8 cellular contexts compared by ENCODE assay signal in the genomic region with DNA sequence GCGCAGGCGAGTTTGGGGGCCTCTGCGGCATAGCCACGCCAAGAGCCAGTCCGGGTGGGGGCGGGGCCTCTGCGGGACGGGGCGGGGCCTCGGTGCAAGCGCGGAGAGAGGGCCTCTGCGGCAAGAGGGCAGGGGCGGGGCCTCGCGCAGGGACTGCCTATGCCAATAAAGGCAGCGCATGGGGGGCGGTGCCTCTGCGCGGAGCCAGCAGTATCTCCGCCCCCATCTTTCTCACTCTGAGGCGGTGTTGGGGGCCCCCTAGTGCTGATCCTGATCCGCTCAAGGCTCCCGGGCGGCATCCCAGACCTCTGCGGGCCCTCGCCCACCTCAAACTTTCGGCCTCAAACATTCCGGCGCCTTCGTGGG. TPM values are rescaled to one million over a fixed set of nuclear protein-coding genes. Genes with fewer than 3 reads are reported as not detected.
A peak's percentile ranks its signal among the peaks of the same experiment; 100 is the strongest.
DNase-seq lines count a peak whose midpoint lies in the region; ATAC-seq and TF ChIP-seq lines count a peak whose summit lies in the region.

No MANE protein-coding gene starts in this region.

- H3K27me3 ChIP-seq in HCT116 (ENCODE audit: insufficient read depth, low read length) (no peaks in the 10 kb centered on the region), RWPE2 (ENCODE audit: insufficient read depth, poor library complexity, severe bottlenecking) (peaks cover 20% of the 10 kb centered on the region)

- no TSS peak for BruUV-seq in HCT116 (replicated peaks; lab: Mats Ljungman, UMichigan)

- H3K9me2 ChIP-seq in HCT116 (ENCODE audit: insufficient read depth) = no peaks in the 10 kb centered on the region

- no peak for TF ChIP-seq POLR2A in HCT116 (IDR thresholded peaks at IDR 0.05; ENCODE audit: borderline replicate concordance, extremely low read depth, insufficient read depth, insufficient read length)

- CTCF ChIA-PET in HCT116 (lab: Charles Lee) = no interaction called here

- no peak overlapping the region for H3K4me3 Mint-ChIP-seq in glutamatergic neuron (ENCODE audit: unreplicated experiment)

- TF ChIP-seq RAD21 in HCT116 (IDR thresholded peaks at IDR 0.05; ENCODE audit: low read depth) = peak; percentile 95

- POLR2A ChIA-PET in HCT116 (lab: Charles Lee) = no interaction called here

- RAD21 ChIA-PET in HCT116 (lab: Charles Lee; ENCODE audit: low non-redundant PET in 1 of 2, low total read pairs in 2 of 2, uncharacterized antibody in 2 of 2, unreplicated experiment in 2 of 2) = no interaction called here

- intact Hi-C loops in HCT116 (cut with micrococcal nuclease) = loop anchor here (1.0 kb wide), 2 partner anchors 45 to 203 kb away; partner anchors contain the start of gene CLTB

- peak overlapping the region; percentile 74 for H2AFZ ChIP-seq in HCT116 (ENCODE audit: low read depth, low read length, poor library complexity, severe bottlenecking)

- H3K9ac ChIP-seq in HCT116 (ENCODE audit: low read length) = no peak overlapping the region

- peaks cover 8% of the 10 kb centered on the region for H3K4me1 Mint-ChIP-seq in glutamatergic neuron (ENCODE audit: low read depth, unreplicated experiment)

- H3K4me2 ChIP-seq in HCT116 (ENCODE audit: low read length) = peak overlapping the region; percentile 71

- H3K36me3 ChIP-seq in HCT116 (ENCODE audit: control insufficient read depth in 1 of 2, insufficient read depth in 2 of 2, low read length in 2 of 2) (no peaks in the 10 kb centered on the region), RWPE2 (ENCODE audit: low read depth) (no peaks in the 10 kb centered on the region)

- H3K36me3 Mint-ChIP-seq in glutamatergic neuron (ENCODE audit: unreplicated experiment) = no peaks in the 10 kb centered on the region

- ATAC-seq in HCT116 = peak; percentile 99
- ATAC-seq in RWPE2 (ENCODE audit: low read depth) = peak; percentile 91
- ATAC-seq in HG03039 (IDR thresholded peaks at IDR 0.05; ENCODE audit: unreplicated experiment) = no peak
- no peak for ATAC-seq in HG03520 (IDR thresholded peaks at IDR 0.05; ENCODE audit: unreplicated experiment)

- H3K9me3 Mint-ChIP-seq in glutamatergic neuron (ENCODE audit: unreplicated experiment) = peaks cover 4% of the 10 kb centered on the region

- TF ChIP-seq CTCF in HCT116 (IDR thresholded peaks at IDR 0.05 in 2 of 3, conservative IDR thresholded peaks at IDR 0.05 in 1 of 3; ENCODE audit: borderline replicate concordance in 1 of 3, insufficient read depth in 1 of 3, low read depth in 2 of 3, low read length in 2 of 3) (peak; percentile 58 to 81 (median 70)), RWPE2 (IDR thresholded peaks at IDR 0.05; ENCODE audit: poor library complexity, severe bottlenecking) (peak; percentile 90), glutamatergic neuron (IDR thresholded peaks at IDR 0.05; ENCODE audit: partially characterized antibody, unreplicated experiment) (no peak)

- DNase-seq in Daoy (ENCODE audit: low read depth) = peak; percentile 95
- DNase-seq in HCT116 (ENCODE audit: low read depth, low spot score) = peak; percentile 79
- DNase-seq in RWPE2 (ENCODE audit: low spot score) = peak; percentile 98
- DNase-seq in activated naive CD4-positive, alpha-beta T cell treated with Interleukin-2 at 50 U/mL for 16 hours = peak; percentile 79
- DNase-seq in glutamatergic neuron = peak; percentile 90
- peak; percentile 74 for DNase-seq in renal cortical epithelial cell (ENCODE audit: low read depth)

- peak overlapping the region; percentile 30 to 37 for H3K4me3 ChIP-seq in HCT116 (replicated peaks in 1 of 2; ENCODE audit: low read depth in 1 of 2, low read length in 2 of 2)
- H3K4me3 ChIP-seq in RWPE2 (ENCODE audit: severe bottlenecking) = no peak overlapping the region

- H3K79me2 ChIP-seq in HCT116 (ENCODE audit: insufficient read depth, low read length) = no peaks in the 10 kb centered on the region

- peaks cover 12% of the 10 kb centered on the region for H3K27me3 Mint-ChIP-seq in glutamatergic neuron (ENCODE audit: unreplicated experiment)

- H3K27ac Mint-ChIP-seq in glutamatergic neuron (ENCODE audit: unreplicated experiment) = no peak overlapping the region

- no peaks in the 10 kb centered on the region for H4K20me1 ChIP-seq in HCT116 (ENCODE audit: insufficient read depth)

- H3K9me3 ChIP-seq in HCT116 (ENCODE audit: control insufficient read depth in 1 of 2, insufficient read depth in 1 of 2, low read depth in 1 of 2, low read length in 2 of 2) (no peaks in the 10 kb centered on the region), RWPE2 (ENCODE audit: severe bottlenecking) (no peaks in the 10 kb centered on the region)

- H3K4me1 ChIP-seq in HCT116 (ENCODE audit: control insufficient read depth in 1 of 2, insufficient read depth in 2 of 2, low read length in 2 of 2) (peaks cover 15 to 27% of the 10 kb centered on the region in 2 experiments), RWPE2 (ENCODE audit: insufficient read depth, poor library complexity, severe bottlenecking) (peaks cover 8% of the 10 kb centered on the region)

- H3K27ac ChIP-seq in HCT116 (ENCODE audit: low read depth, low read length) (no peak overlapping the region), RWPE2 (ENCODE audit: poor library complexity, severe bottlenecking) (no peak overlapping the region)

TF ChIP-seq in HCT116, 20 proteins besides CTCF, POLR2A, EP300 and RAD21:
- TF ChIP-seq FOSL1 (IDR thresholded peaks at IDR 0.05; ENCODE audit: low read depth) (no peak), POLR2AphosphoS5 (IDR thresholded peaks at IDR 0.05; ENCODE audit: low read depth, low read length) (0 out of 2 replicates have a peak, but pooled peaks have one; percentile 22), YY1 (IDR thresholded peaks at IDR 0.05; ENCODE audit: extremely low read depth, insufficient replicate concordance, low read depth, low read length) (peak; percentile 21), EGR1 (IDR thresholded peaks at IDR 0.05; ENCODE audit: low read depth) (peak; percentile 61; the same call in 1 of the 2 replicates), JUND (IDR thresholded peaks at IDR 0.05) (no peak), ZBTB33 (IDR thresholded peaks at IDR 0.05; ENCODE audit: extremely low read depth, insufficient replicate concordance, low read length) (no peak), EZH2phosphoT487 (IDR thresholded peaks at IDR 0.05; ENCODE audit: borderline replicate concordance) (no peak)
- TF ChIP-seq, protein P1, sequence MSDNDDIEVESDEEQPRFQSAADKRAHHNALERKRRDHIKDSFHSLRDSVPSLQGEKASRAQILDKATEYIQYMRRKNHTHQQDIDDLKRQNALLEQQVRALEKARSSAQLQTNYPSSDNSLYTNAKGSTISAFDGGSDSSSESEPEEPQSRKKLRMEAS (IDR thresholded peaks at IDR 0.05) = peak; percentile 65; the same call in 1 of the 2 replicates

RNA-seq across cellular contexts. Expression of gene GPRIN1, which starts 9.2 kb away (rescaled TPM):
- 12.3 and 13.6 TPM in 2 replicates for total RNA-seq in Daoy (2014; rRNA removed; shearing (Covaris generic))
- 14.2 TPM for total RNA-seq in HCT116 (2021; ENCODE audit: unreplicated experiment)
- polyA plus RNA-seq in HCT116 (2012) = 6.1 and 7.6 TPM in 2 replicates
- 72.3 TPM for total RNA-seq in glutamatergic neuron (ENCODE audit: unreplicated experiment)
- total RNA-seq in renal cortical epithelial cell = 13.2 and 15.3 TPM in 2 replicates

RNA-seq across cellular contexts. Expression of gene SNCB, which starts 11.1 kb away (rescaled TPM):
- 0.11 TPM in 1 of 2 replicates, not detected in the other for total RNA-seq in Daoy (2014; rRNA removed; shearing (Covaris generic))
- total RNA-seq in HCT116 (2021; ENCODE audit: unreplicated experiment) = not detected
- polyA plus RNA-seq in HCT116 (2012) = not detected in 2 replicates
- total RNA-seq in glutamatergic neuron (ENCODE audit: unreplicated experiment) = 3.7 TPM
- total RNA-seq in renal cortical epithelial cell = not detected in 2 replicates

RNA-seq across cellular contexts. Expression of gene EIF4E1B, which starts 11.3 kb away (rescaled TPM):
- total RNA-seq in Daoy (2014; rRNA removed; shearing (Covaris generic)) = not detected in 2 replicates
- total RNA-seq in HCT116 (2021; ENCODE audit: unreplicated experiment) = 0.07 TPM
- 0.17 and 0.22 TPM in 2 replicates for polyA plus RNA-seq in HCT116 (2012)
- not detected for total RNA-seq in glutamatergic neuron (ENCODE audit: unreplicated experiment)
- total RNA-seq in renal cortical epithelial cell = not detected in 2 replicates

RNA-seq across cellular contexts. Expression of gene TSPAN17, which starts 28.1 kb away (rescaled TPM):
- total RNA-seq in Daoy (2014; rRNA removed; shearing (Covaris generic)) = 17.0 and 20.2 TPM in 2 replicates
- total RNA-seq in HCT116 (2021; ENCODE audit: unreplicated experiment) = 50.1 TPM
- 35.1 and 36.3 TPM in 2 replicates for polyA plus RNA-seq in HCT116 (2012)
- 97.2 TPM for total RNA-seq in glutamatergic neuron (ENCODE audit: unreplicated experiment)
- total RNA-seq in renal cortical epithelial cell = 38.5 and 43.8 TPM in 2 replicates

Comparison
In these comparisons a context has a peak if more than half of its experiments do, and no peak if none do; other contexts are left out.
1. ATAC-seq: peak in HCT116 (single experiment) and RWPE2 (single experiment); none in HG03039 (single experiment) and HG03520 (single experiment).
2. Peak in every context shown above with its lines, with median percentiles within 50 percentile points of each other: DNase-seq.